19 cellular contexts compared by ENCODE assay signal in genomic region chr22:17913705-17914282, GRCh38.
DNase-seq lines count a peak whose midpoint lies in the region; ATAC-seq and TF ChIP-seq lines count a peak whose summit lies in the region.
"Had no signal": no experiment of that assay in that cellular context is flagged by ENCODE, and none has a peak within 500 bp of the region (broad histone marks: within the 10 kb centered on the region; RNA-seq: fewer than 3 reads in every experiment).

No MANE protein-coding gene starts in this region.

- H3K4me3 ChIP-seq in right atrium auricular region: no peak overlapping the region
- no peak overlapping the region for H3K4me3 ChIP-seq in osteoblast (ENCODE audit: insufficient read depth, low read length)
- H3K4me3 ChIP-seq: BLaER1, spleen had no signal

- no peak overlapping the region for H2AFZ ChIP-seq in osteoblast (ENCODE audit: low read length)

- no peaks in the 10 kb centered on the region for H3K36me3 ChIP-seq in right atrium auricular region
- H3K36me3 ChIP-seq in osteoblast (ENCODE audit: insufficient read depth, low read length): no peaks in the 10 kb centered on the region
- H3K36me3 ChIP-seq: spleen had no signal

- ATAC-seq in left cardiac atrium: no peak
- no peak for ATAC-seq in GM18907 (IDR thresholded peaks at IDR 0.05; ENCODE audit: unreplicated experiment)
- ATAC-seq in stimulated activated effector memory CD8-positive, alpha-beta T cell treated with anti-CD3 and anti-CD28 coated beads, Interleukin-12 subunit alpha, Interleukin-12 subunit beta, amount 100 ng/mL, for 72 hours: no peak
- ATAC-seq: left colon; natural killer cell treated with Interleukin-12 subunit alpha and Interleukin-12 subunit beta and Interleukin-15 and Interleukin-18, amount 100 ng/mL, for 72 hours had no signal

- no peaks in the 10 kb centered on the region for H3K36me3 Mint-ChIP-seq in brain
- H3K36me3 Mint-ChIP-seq in stimulated activated effector memory CD8-positive, alpha-beta T cell treated with anti-CD3 and anti-CD28 coated beads, Interleukin-12 subunit alpha, Interleukin-12 subunit beta, amount 100 ng/mL, for 72 hours: no peaks in the 10 kb centered on the region
- H3K36me3 Mint-ChIP-seq: natural killer cell treated with Interleukin-12 subunit alpha and Interleukin-12 subunit beta and Interleukin-15 and Interleukin-18, amount 100 ng/mL, for 72 hours had no signal

- no peaks in the 10 kb centered on the region for H3K27me3 Mint-ChIP-seq in brain
- H3K27me3 Mint-ChIP-seq: activated CD4-positive, alpha-beta T cell treated with anti-CD3 and anti-CD28 coated beads, Interleukin-2, amount 10 ng/mL, durations not matched to agents 7 days and 5 days; natural killer cell treated with Interleukin-12 subunit alpha and Interleukin-12 subunit beta and Interleukin-15 and Interleukin-18, amount 100 ng/mL, for 72 hours had no signal

- intact Hi-C loops in left cardiac atrium (cut with DNase I): loop anchor here (5.0 to 10.0 kb wide), 3 partner anchors 71 to 164 kb away; partner anchors contain the start of gene PEX26 (in 1 of the 2)

- no peak overlapping the region for H3K4me3 Mint-ChIP-seq in brain
- no peak overlapping the region for H3K4me3 Mint-ChIP-seq in stimulated activated effector memory CD8-positive, alpha-beta T cell treated with anti-CD3 and anti-CD28 coated beads, Interleukin-12 subunit alpha, Interleukin-12 subunit beta, amount 100 ng/mL, for 72 hours
- H3K4me3 Mint-ChIP-seq: activated CD4-positive, alpha-beta T cell treated with anti-CD3 and anti-CD28 coated beads, Interleukin-2, amount 10 ng/mL, durations not matched to agents 7 days and 5 days; natural killer cell treated with Interleukin-12 subunit alpha and Interleukin-12 subunit beta and Interleukin-15 and Interleukin-18, amount 100 ng/mL, for 72 hours had no signal

- H3K27ac Mint-ChIP-seq in brain: peak overlapping the region in 4 of 5 experiments; percentile 69 to 91 (median 84)
- H3K27ac Mint-ChIP-seq in stimulated activated effector memory CD8-positive, alpha-beta T cell treated with anti-CD3 and anti-CD28 coated beads, Interleukin-12 subunit alpha, Interleukin-12 subunit beta, amount 100 ng/mL, for 72 hours: no peak overlapping the region
- H3K27ac Mint-ChIP-seq: activated CD4-positive, alpha-beta T cell treated with anti-CD3 and anti-CD28 coated beads, Interleukin-2, amount 10 ng/mL, durations not matched to agents 7 days and 5 days; natural killer cell treated with Interleukin-12 subunit alpha and Interleukin-12 subunit beta and Interleukin-15 and Interleukin-18, amount 100 ng/mL, for 72 hours had no signal

- H3K79me2 ChIP-seq in osteoblast (ENCODE audit: insufficient read depth, low read length): peaks cover 89% of the 10 kb centered on the region

- peaks cover 56% of the 10 kb centered on the region for H4K20me1 ChIP-seq in osteoblast (ENCODE audit: insufficient read depth, low read length)

- no peak overlapping the region for H3K4me2 ChIP-seq in osteoblast (ENCODE audit: insufficient read depth, low read length)
- H3K4me2 ChIP-seq: BLaER1 had no signal

- TF ChIP-seq CTCF in right atrium auricular region (IDR thresholded peaks at IDR 0.05) (no peak), brain (conservative IDR thresholded peaks at IDR 0.05) (no peak), osteoblast (IDR thresholded peaks at IDR 0.05; ENCODE audit: extremely low read depth, low read depth, low read length) (no peak)

- H3K4me1 Mint-ChIP-seq in brain: peaks cover 58% of the 10 kb centered on the region
- H3K4me1 Mint-ChIP-seq in stimulated activated effector memory CD8-positive, alpha-beta T cell treated with anti-CD3 and anti-CD28 coated beads, Interleukin-12 subunit alpha, Interleukin-12 subunit beta, amount 100 ng/mL, for 72 hours: no peaks in the 10 kb centered on the region
- H3K4me1 Mint-ChIP-seq: activated CD4-positive, alpha-beta T cell treated with anti-CD3 and anti-CD28 coated beads, Interleukin-2, amount 10 ng/mL, durations not matched to agents 7 days and 5 days had no signal

- H3K9me3 Mint-ChIP-seq in brain: no peaks in the 10 kb centered on the region
- H3K9me3 Mint-ChIP-seq in stimulated activated effector memory CD8-positive, alpha-beta T cell treated with anti-CD3 and anti-CD28 coated beads, Interleukin-12 subunit alpha, Interleukin-12 subunit beta, amount 100 ng/mL, for 72 hours: no peaks in the 10 kb centered on the region
- H3K9me3 Mint-ChIP-seq: activated CD4-positive, alpha-beta T cell treated with anti-CD3 and anti-CD28 coated beads, Interleukin-2, amount 10 ng/mL, durations not matched to agents 7 days and 5 days; natural killer cell treated with Interleukin-12 subunit alpha and Interleukin-12 subunit beta and Interleukin-15 and Interleukin-18, amount 100 ng/mL, for 72 hours had no signal

- no peaks in the 10 kb centered on the region for H3K9me3 ChIP-seq in right atrium auricular region
- no peaks in the 10 kb centered on the region for H3K9me3 ChIP-seq in osteoblast (ENCODE audit: low read depth, low read length)
- H3K9me3 ChIP-seq: BLaER1, spleen had no signal

- peaks cover 0 to 77% of the 10 kb centered on the region in 2 donors for H3K4me1 ChIP-seq in right atrium auricular region
- H3K4me1 ChIP-seq in osteoblast (ENCODE audit: insufficient read depth, low read length): peaks cover 32% of the 10 kb centered on the region

- DNase-seq in right atrium auricular region (ENCODE audit: low spot score): no peak
- no peak for DNase-seq in left cardiac atrium
- DNase-seq in osteoblast (ENCODE audit: insufficient read length, low spot score, missing footprints): no peak
- no peak for DNase-seq in mucosa of gallbladder (ENCODE audit: low spot score)
- no peak for DNase-seq in stimulated activated CD4-positive, alpha-beta T cell treated with anti-CD3 and anti-CD28 coated beads, Interleukin-2, amount 100 ng/mL, for 24 hours
- no peak for DNase-seq in stimulated activated effector memory CD8-positive, alpha-beta T cell treated with anti-CD3 and anti-CD28 coated beads, Interleukin-12 subunit alpha, Interleukin-12 subunit beta, amount 100 ng/mL, for 72 hours (ENCODE audit: low spot score in 2 of 2)
- DNase-seq: activated CD4-positive, alpha-beta T cell treated with anti-CD3 and anti-CD28 coated beads, Interleukin-2, amount 10 ng/mL, durations not matched to agents 7 days and 5 days; activated CD8-positive, alpha-beta memory T cell treated with anti-CD3 and anti-CD28 coated beads, Interleukin-2, amount 50 U/mL, for 4 hours; central memory CD4-positive, alpha-beta T cell; left colon; NCI-H1436; NCI-H524 treated with DMSO at 0.1 percent for 48 hours; spleen; stimulated activated CD4-positive, alpha-beta T cell treated with anti-CD3 and anti-CD28 coated beads, Interleukin-4, amount 100 ng/mL, for 4 hours; SW 1271 had no signal

- peak overlapping the region; percentile 87 to 94 for H3K27ac ChIP-seq in right atrium auricular region
- peak overlapping the region; percentile 19 for H3K27ac ChIP-seq in osteoblast (ENCODE audit: low read depth, low read length)
- H3K27ac ChIP-seq: BLaER1 had no signal

- H3K27me3 ChIP-seq in right atrium auricular region (no peaks in the 10 kb centered on the region), osteoblast (ENCODE audit: insufficient read depth, low read length) (no peaks in the 10 kb centered on the region)
- H3K27me3 ChIP-seq: BLaER1, spleen had no signal
